ENCODE assay signal across 8 cellular contexts in genomic region chr22:19723165-19723989, GRCh38. TPM values are rescaled to one million over a fixed set of nuclear protein-coding genes. Genes with fewer than 3 reads are reported as not detected.
DNase-seq lines count a peak whose midpoint lies in the region; ATAC-seq and TF ChIP-seq lines count a peak whose summit lies in the region.

TSS of gene GP1BB (plus strand) at chr22:19723539. CDS start at chr22:19723570, 31 bp downstream.

- peaks cover 5% of the 10 kb centered on the region for H3K4me1 Mint-ChIP-seq in endodermal cell
- H3K4me1 Mint-ChIP-seq in neural progenitor cell, result peaks cover 24% of the 10 kb centered on the region

- no TSS peak for BruUV-seq in Panc1 (replicated peaks; lab: Mats Ljungman, UMichigan)

- peaks cover 12% of the 10 kb centered on the region for H3K36me3 Mint-ChIP-seq in endodermal cell (ENCODE audit: low read depth)
- H3K36me3 Mint-ChIP-seq in neural progenitor cell, result peaks cover 20% of the 10 kb centered on the region

- intact Hi-C loops in Panc1 (cut with micrococcal nuclease; ENCODE audit: unreplicated experiment) (no loop called here), posterior cingulate gyrus (cut with DNase I) (no loop called here)

- TF ChIP-seq CTCF in GM06990 (IDR thresholded peaks at IDR 0.05; ENCODE audit: insufficient read depth, low read length, poor library complexity, severe bottlenecking) (peak; percentile 10), Panc1 (IDR thresholded peaks at IDR 0.05) (no peak), endodermal cell (conservative IDR thresholded peaks at IDR 0.05) (peak; percentile 52), neural progenitor cell (IDR thresholded peaks at IDR 0.05) (no peak)

- 4 to 14% methylated on average over 24 to 85 of the region's 85 CpGs for WGBS in endodermal cell (ENCODE audit: insufficient coverage in 1 of 2, insufficient read length in 1 of 2), 2 experiments

- H3K4me2 ChIP-seq in neural progenitor cell, result peak within 1 kb of the TSS; percentile 88

- H3K4me1 ChIP-seq in Panc1 (ENCODE audit: control insufficient read depth, insufficient read depth, low read length), result 0 out of 2 replicates have a peak, but pooled peaks cover 3% of the 10 kb centered on the region
- no peaks in the 10 kb centered on the region for H3K4me1 ChIP-seq in endodermal cell (ENCODE audit: control insufficient read depth, insufficient read depth, low read length)
- H3K4me1 ChIP-seq in neural progenitor cell, result peaks cover 31% of the 10 kb centered on the region

- H3K4me3 Mint-ChIP-seq in endodermal cell (peak within 1 kb of the TSS; percentile 36), neural progenitor cell (peak within 1 kb of the TSS; percentile 81)

- H2AFZ ChIP-seq in neural progenitor cell (replicated peaks), result peak within 1 kb of the TSS; percentile 66

- peaks cover 19% of the 10 kb centered on the region for H3F3A ChIP-seq in neural progenitor cell (ENCODE audit: low read depth)

- H3K36me3 ChIP-seq in GM06990 (ENCODE audit: control insufficient read depth, insufficient read depth, low read length), result no peaks in the 10 kb centered on the region
- H3K36me3 ChIP-seq in Panc1 (ENCODE audit: control insufficient read depth, insufficient read depth, low read length), result no peaks in the 10 kb centered on the region
- no peaks in the 10 kb centered on the region for H3K36me3 ChIP-seq in endodermal cell (ENCODE audit: control insufficient read depth, insufficient read depth, low read length)
- no peaks in the 10 kb centered on the region for H3K36me3 ChIP-seq in neural progenitor cell

- H3K27ac ChIP-seq in Panc1 (ENCODE audit: low read length) (no peak within 1 kb of the TSS), endodermal cell (ENCODE audit: low read depth, low read length) (no peak within 1 kb of the TSS), neural progenitor cell (no peak within 1 kb of the TSS)

- H3K27me3 Mint-ChIP-seq in endodermal cell (ENCODE audit: insufficient read depth) (peaks cover 87% of the 10 kb centered on the region), neural progenitor cell (ENCODE audit: insufficient read depth, low read depth) (peaks cover 78% of the 10 kb centered on the region)

- no peaks in the 10 kb centered on the region for H3K9me3 ChIP-seq in Panc1 (ENCODE audit: control insufficient read depth, insufficient read depth, low read depth, low read length)
- no peaks in the 10 kb centered on the region for H3K9me3 ChIP-seq in endodermal cell (ENCODE audit: control insufficient read depth, low read length)
- H3K9me3 ChIP-seq in neural progenitor cell (ENCODE audit: low read depth), result no peaks in the 10 kb centered on the region

- ATAC-seq in Panc1, result peak; percentile 75
- no peak for ATAC-seq in HG02840 (IDR thresholded peaks at IDR 0.05; ENCODE audit: low FRiP score, unreplicated experiment)
- no peak for ATAC-seq in HG03442 (IDR thresholded peaks at IDR 0.05; ENCODE audit: unreplicated experiment)
- ATAC-seq in GM18502 (IDR thresholded peaks at IDR 0.05; ENCODE audit: poor library complexity, unreplicated experiment), result no peak

- no peak within 1 kb of the TSS for H3K4me3 ChIP-seq in GM06990 (replicated peaks; ENCODE audit: low read depth, low read length)
- peak within 1 kb of the TSS; percentile 11 to 26; a peak in 1 of 4 replicates for H3K4me3 ChIP-seq in Panc1 (ENCODE audit: low read depth in 2 of 2, low read length in 2 of 2)
- no peak within 1 kb of the TSS for H3K4me3 ChIP-seq in endodermal cell (ENCODE audit: low read length)
- peak within 1 kb of the TSS; percentile 52 for H3K4me3 ChIP-seq in neural progenitor cell

- H4K20me1 ChIP-seq in neural progenitor cell (ENCODE audit: low read depth), result peaks cover 56% of the 10 kb centered on the region

- in situ Hi-C loops in Panc1 (cut with HindIII; ENCODE audit: low pct_unique_long_range_greater_than_20kb, low sequenced_read_pairs), result no loop called here

- H3K9me3 Mint-ChIP-seq in endodermal cell, result no peaks in the 10 kb centered on the region
- H3K9me3 Mint-ChIP-seq in neural progenitor cell, result peaks cover 25% of the 10 kb centered on the region

- DNase-seq in GM06990 (ENCODE audit: extremely low read depth, insufficient read length), result peak; percentile 40
- no peak for DNase-seq in Panc1 (ENCODE audit: low read depth, low spot score)
- peak; percentile 83 for DNase-seq in endodermal cell
- DNase-seq in neural progenitor cell (ENCODE audit: low spot score), result peak; percentile 81
- no peak for DNase-seq in posterior cingulate gyrus

- POLR2A ChIA-PET in Panc1 (lab: Charles Lee), result interaction anchor here (0.5 kb wide), 1 partner anchor 38 kb away, joined by 3 read pairs; no protein-coding TSS in a partner anchor

- H3K27ac Mint-ChIP-seq in endodermal cell (no peak within 1 kb of the TSS), neural progenitor cell (no peak within 1 kb of the TSS)

- H3K9ac ChIP-seq in endodermal cell (ENCODE audit: extremely low read depth, low read length, poor library complexity, severe bottlenecking) (no peak within 1 kb of the TSS), neural progenitor cell (no peak within 1 kb of the TSS)

- H3K79me2 ChIP-seq in neural progenitor cell (ENCODE audit: low read depth), result no peaks in the 10 kb centered on the region

- CTCF ChIA-PET in Panc1 (lab: Charles Lee), result interaction anchor here (0.5 to 0.7 kb wide), 5 partner anchors 11 to 290 kb away, joined by 3 to 11 read pairs (median 4); no protein-coding TSS in a partner anchor

- peaks cover 2% of the 10 kb centered on the region for H3K27me3 ChIP-seq in GM06990 (replicated peaks; ENCODE audit: control insufficient read depth, insufficient read depth, low read length)
- H3K27me3 ChIP-seq in Panc1 (ENCODE audit: control insufficient read depth, insufficient read depth, low read length), result no peaks in the 10 kb centered on the region
- peaks cover 100% of the 10 kb centered on the region for H3K27me3 ChIP-seq in endodermal cell (ENCODE audit: control insufficient read depth, insufficient read depth, low read length, poor library complexity, severe bottlenecking)
- H3K27me3 ChIP-seq in neural progenitor cell, result peaks cover 100% of the 10 kb centered on the region

RNA-seq across cellular contexts. Expression of gene GP1BB, which starts in this region (rescaled TPM):
- total RNA-seq in Panc1 (2021; ENCODE audit: unreplicated experiment), result 3.6 TPM
- 10.1 TPM for polyA plus RNA-seq in Panc1 (2012; ENCODE audit: insufficient read length)
- under 1 TPM; 0.48 to 0.62 TPM for total RNA-seq in endodermal cell
- 4.2 TPM for polyA plus RNA-seq in endodermal cell (2013, experiment 1 of 2)
- polyA plus RNA-seq in endodermal cell (2013, experiment 2 of 2), result 5.0 TPM
- 1.2 TPM in 1 of 2 replicates, not detected in the other for total RNA-seq in neural progenitor cell (ENCODE audit: low replicate concordance)

Comparison
In these comparisons a context has a peak if more than half of its experiments do, and no peak if none do; other contexts are left out.
1. DNase-seq: peak in GM06990 (single experiment), endodermal cell (single experiment) and neural progenitor cell (single experiment); none in Panc1 (single experiment) and posterior cingulate gyrus (0 of 10).
2. H3K4me3 ChIP-seq: peak in Panc1 (2 of 2) and neural progenitor cell (single experiment); none in GM06990 (single experiment) and endodermal cell (single experiment).
3. CTCF ChIP-seq: peak in GM06990 (single experiment) and endodermal cell (single experiment); none in Panc1 (single experiment) and neural progenitor cell (single experiment).